ENCODE assay signal across 1 cellular context in genomic region chr21:31714741-31715365, GRCh38.
A peak's percentile ranks its signal among the peaks of the same experiment; 100 is the strongest.
TF ChIP-seq lines count a peak whose summit lies in the region.

No MANE protein-coding gene starts in this region.

TF ChIP-seq in K562, 482 proteins besides CTCF, POLR2A, EP300 and RAD21 (continued from another document):
- TF ChIP-seq MAX (CRISPR knock-in tag; IDR thresholded peaks at IDR 0.05) (no peak), ZNF3 (CRISPR knock-in tag; IDR thresholded peaks at IDR 0.05) (no peak), ZNF57 (CRISPR knock-in tag; IDR thresholded peaks at IDR 0.05) (no peak), TAL1 (IDR thresholded peaks at IDR 0.05) (peak; percentile 6; the same call in 1 of the 2 replicates), NUFIP1 (IDR thresholded peaks at IDR 0.05; ENCODE audit: partially characterized antibody) (no peak), EWSR1 (IDR thresholded peaks at IDR 0.05; ENCODE audit: borderline replicate concordance, low read depth, partially characterized antibody) (no peak), CCAR2 (IDR thresholded peaks at IDR 0.05; ENCODE audit: low read depth, low read length) (no peak), RREB1 (CRISPR knock-in tag; IDR thresholded peaks at IDR 0.05) (no peak), ZEB2 (IDR thresholded peaks at IDR 0.05) (no peak), THRA (IDR thresholded peaks at IDR 0.05) (no peak), GATAD2B (IDR thresholded peaks at IDR 0.05; ENCODE audit: borderline replicate concordance) (peak; percentile 40), CREM (IDR thresholded peaks at IDR 0.05; ENCODE audit: low read depth) (no peak), DLX4 (CRISPR knock-in tag; IDR thresholded peaks at IDR 0.05) (no peak), ZC3H4 (CRISPR knock-in tag; IDR thresholded peaks at IDR 0.05; ENCODE audit: borderline replicate concordance) (no peak), NFIC (IDR thresholded peaks at IDR 0.05) (peak; percentile 26; the same call in 1 of the 2 replicates), NR2C1 (IDR thresholded peaks at IDR 0.05) (no peak), NR2C1 (tag; IDR thresholded peaks at IDR 0.05) (no peak), HSF4 (CRISPR knock-in tag; IDR thresholded peaks at IDR 0.05; ENCODE audit: borderline replicate concordance) (no peak), NR2C2 (CRISPR knock-in tag; IDR thresholded peaks at IDR 0.05) (no peak), NR2C2 (tag; IDR thresholded peaks at IDR 0.05) (no peak), TFE3 (CRISPR knock-in tag; IDR thresholded peaks at IDR 0.05) (no peak), DNMT1 (IDR thresholded peaks at IDR 0.05) (no peak), ZNF133 (CRISPR knock-in tag; IDR thresholded peaks at IDR 0.05) (no peak), RCOR1 (IDR thresholded peaks at IDR 0.05; ENCODE audit: borderline replicate concordance in 1 of 2, low read depth in 2 of 2, low read length in 2 of 2) (peak in 1 of 2 experiments; percentile 31; a peak in 1 of 4 replicates), GMEB1 (CRISPR knock-in tag; IDR thresholded peaks at IDR 0.05) (no peak), EHMT2 (IDR thresholded peaks at IDR 0.05) (peak; percentile 69; the same call in 1 of the 2 replicates), HMBOX1 (IDR thresholded peaks at IDR 0.05) (peak; percentile 96), CBFA2T3 (IDR thresholded peaks at IDR 0.05) (peak; percentile 58; the same call in 1 of the 2 replicates), ZBTB12 (CRISPR knock-in tag; IDR thresholded peaks at IDR 0.05) (no peak), KLF1 (tag; IDR thresholded peaks at IDR 0.05) (no peak), NCOR1 (IDR thresholded peaks at IDR 0.05) (0 out of 2 replicates have a peak, but pooled peaks have one; percentile 23), ZBTB11 (CRISPR knock-in tag; IDR thresholded peaks at IDR 0.05) (no peak), EZH2 (IDR thresholded peaks at IDR 0.05; ENCODE audit: borderline replicate concordance, low read depth, low read length) (0 out of 2 replicates have a peak, but pooled peaks have one; percentile 18), ZNF780A (CRISPR knock-in tag; IDR thresholded peaks at IDR 0.05) (no peak), CTBP1 (IDR thresholded peaks at IDR 0.05; ENCODE audit: borderline replicate concordance) (peak; percentile 40; the same call in 1 of the 2 replicates), PBX2 (CRISPR knock-in tag; IDR thresholded peaks at IDR 0.05; ENCODE audit: low read depth) (no peak), PBX2 (tag; conservative IDR thresholded peaks at IDR 0.05; ENCODE audit: low read depth) (no peak), JUNB (CRISPR knock-in tag; conservative IDR thresholded peaks at IDR 0.05) (no peak), POU5F1 (IDR thresholded peaks at IDR 0.05; ENCODE audit: borderline replicate concordance, low read depth, low read length, partially characterized antibody) (no peak), BCOR (IDR thresholded peaks at IDR 0.05) (no peak), LCOR (CRISPR knock-in tag; IDR thresholded peaks at IDR 0.05) (no peak), BRD4 (IDR thresholded peaks at IDR 0.05) (no peak), RFX5 (IDR thresholded peaks at IDR 0.05; ENCODE audit: low read depth, low read length) (no peak)
TF ChIP-seq in K562: peak in this region for 18.
